In the genomic region with DNA sequence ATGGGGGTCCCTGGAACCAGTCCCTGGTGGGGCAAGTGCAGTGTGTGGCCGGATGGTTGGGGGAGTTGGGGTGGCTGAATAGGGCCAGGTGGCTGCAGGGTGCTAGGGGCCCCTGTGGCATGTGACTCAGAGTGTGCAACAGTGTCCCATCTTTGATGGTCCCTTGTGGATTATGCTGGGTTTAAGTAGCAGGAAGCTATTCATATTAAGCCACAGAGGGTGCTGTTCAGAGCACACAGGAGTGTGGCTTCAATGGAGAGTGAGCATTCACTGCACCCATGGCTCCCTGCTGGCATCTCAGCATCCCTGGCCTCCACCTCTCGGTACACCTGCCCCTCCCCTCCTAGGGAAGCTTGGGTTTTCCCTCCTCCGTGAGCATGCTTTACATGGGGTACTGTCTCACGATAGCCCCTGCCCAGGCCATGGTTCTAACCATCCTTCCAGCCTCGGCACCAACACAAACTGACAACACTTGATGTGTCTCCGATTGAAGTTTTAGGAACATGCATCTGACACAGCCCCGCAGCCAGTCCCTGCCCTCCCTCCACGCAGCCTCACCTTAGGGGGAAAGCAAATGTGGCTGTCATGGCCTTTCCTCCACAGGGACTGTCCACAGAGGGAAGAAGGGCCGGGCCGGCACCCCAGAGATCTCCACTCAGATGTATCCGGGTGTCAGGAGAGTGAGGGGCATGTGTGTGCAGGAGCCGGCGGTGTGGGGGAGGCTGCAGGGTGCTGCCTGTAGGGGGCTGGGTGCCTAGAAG, we compare ENCODE assay signal across 8 cellular contexts. TPM values are rescaled to one million over a fixed set of nuclear protein-coding genes. Genes with fewer than 3 reads are reported as not detected.
DNase-seq lines count a peak whose midpoint lies in the region; ATAC-seq and TF ChIP-seq lines count a peak whose summit lies in the region.

No MANE protein-coding gene starts in this region.

- peak overlapping the region; percentile 51 for H3K27ac Mint-ChIP-seq in chondrocyte (ENCODE audit: unreplicated experiment)
- peak overlapping the region; percentile 64 for H3K27ac Mint-ChIP-seq in stimulated activated memory B cell treated with anti-CD40 and anti-IgM and Interleukin-4, amounts not matched to agents 10 μg/mL and 1 μg/mL and 100 μg/mL, for 72 hours

- no peak overlapping the region for H3K4me3 Mint-ChIP-seq in chondrocyte (ENCODE audit: unreplicated experiment)
- H3K4me3 Mint-ChIP-seq in stimulated activated memory B cell treated with anti-CD40 and anti-IgM and Interleukin-4, amounts not matched to agents 10 μg/mL and 1 μg/mL and 100 μg/mL, for 72 hours = peak overlapping the region; percentile 60

- no peaks in the 10 kb centered on the region for H3K9me3 Mint-ChIP-seq in chondrocyte (ENCODE audit: low read depth)
- peaks cover 3% of the 10 kb centered on the region for H3K9me3 Mint-ChIP-seq in stimulated activated memory B cell treated with anti-CD40 and anti-IgM and Interleukin-4, amounts not matched to agents 10 μg/mL and 1 μg/mL and 100 μg/mL, for 72 hours

- no peak for TF ChIP-seq CTCF in chondrocyte (IDR thresholded peaks at IDR 0.05)

- peaks cover 26% of the 10 kb centered on the region for H3K4me1 Mint-ChIP-seq in chondrocyte (ENCODE audit: low read depth)
- H3K4me1 Mint-ChIP-seq in stimulated activated memory B cell treated with anti-CD40 and anti-IgM and Interleukin-4, amounts not matched to agents 10 μg/mL and 1 μg/mL and 100 μg/mL, for 72 hours = peaks cover 60% of the 10 kb centered on the region

- peak; percentile 9 for DNase-seq in stimulated activated CD4-positive, alpha-beta T cell treated with anti-CD3 and anti-CD28 coated beads, Interleukin-4, amount 100 ng/mL, for 24 hours
- DNase-seq in stimulated activated CD4-positive, alpha-beta T cell treated with anti-CD3 and anti-CD28 coated beads, Interleukin-4, amount 100 ng/mL, for 4 hours = no peak
- peak; percentile 56 for DNase-seq in NCI-H345 treated with DMSO at 0.1 percent for 48 hours (lab: John Stamatoyannopoulos, UW; ENCODE audit: unreplicated experiment)
- DNase-seq in chondrocyte (ENCODE audit: low spot score) = peak; percentile 72
- DNase-seq in hippocampal formation (lab: John Stamatoyannopoulos, UW) = no peak
- DNase-seq in 8988T = no peak

- peaks cover 17% of the 10 kb centered on the region for H3K36me3 Mint-ChIP-seq in chondrocyte (ENCODE audit: low read depth)
- peaks cover 30% of the 10 kb centered on the region for H3K36me3 Mint-ChIP-seq in stimulated activated memory B cell treated with anti-CD40 and anti-IgM and Interleukin-4, amounts not matched to agents 10 μg/mL and 1 μg/mL and 100 μg/mL, for 72 hours

- ATAC-seq in HG02763 (IDR thresholded peaks at IDR 0.05; ENCODE audit: unreplicated experiment) = peak; percentile 56
- ATAC-seq in stimulated activated memory B cell treated with anti-CD40 and anti-IgM and Interleukin-4, amounts not matched to agents 10 μg/mL and 1 μg/mL and 100 μg/mL, for 72 hours = peak; percentile 85

- H3K27me3 Mint-ChIP-seq in chondrocyte (ENCODE audit: low read depth) = no peaks in the 10 kb centered on the region
- no peaks in the 10 kb centered on the region for H3K27me3 Mint-ChIP-seq in stimulated activated memory B cell treated with anti-CD40 and anti-IgM and Interleukin-4, amounts not matched to agents 10 μg/mL and 1 μg/mL and 100 μg/mL, for 72 hours

RNA-seq across cellular contexts. Expression of gene PPIF, which starts 30.4 kb away (rescaled TPM):
- 11.0 to 16.2 TPM (median 15.2 TPM) in 3 replicates for total RNA-seq in chondrocyte

Comparison
In these comparisons a context has a peak if more than half of its experiments do, and no peak if none do; other contexts are left out.
1. DNase-seq: peak in stimulated activated CD4-positive, alpha-beta T cell treated with anti-CD3 and anti-CD28 coated beads, Interleukin-4, amount 100 ng/mL, for 24 hours (single experiment), NCI-H345 treated with DMSO at 0.1 percent for 48 hours (single experiment) and chondrocyte (single experiment); none in stimulated activated CD4-positive, alpha-beta T cell treated with anti-CD3 and anti-CD28 coated beads, Interleukin-4, amount 100 ng/mL, for 4 hours (0 of 2), hippocampal formation (0 of 2) and 8988T (single experiment).